In genomic region chr15:38578626-38579025, GRCh38 we compare ENCODE assay signal across 23 cellular contexts. TPM values are rescaled to one million over a fixed set of nuclear protein-coding genes. Genes with fewer than 3 reads are reported as not detected.
DNase-seq lines count a peak whose midpoint lies in the region; ATAC-seq, FAIRE-seq and TF ChIP-seq lines count a peak whose summit lies in the region.
"Had no signal": no experiment of that assay in that cellular context is flagged by ENCODE, and none has a peak within 500 bp of the region (broad histone marks: within the 10 kb centered on the region; RNA-seq: fewer than 3 reads in every experiment).

No MANE protein-coding gene starts in this region.

- H3K4me3 Mint-ChIP-seq in activated CD8-positive, alpha-beta memory T cell treated with anti-CD3 and anti-CD28 coated beads, Interleukin-2, amount 10 ng/mL, durations not matched to agents 7 days and 5 days = no peak overlapping the region
- peak overlapping the region; percentile 41 for H3K4me3 Mint-ChIP-seq in central memory CD8-positive, alpha-beta T cell
- H3K4me3 Mint-ChIP-seq in natural killer cell = peak overlapping the region; percentile 78
- H3K4me3 Mint-ChIP-seq: CD14-positive monocyte; CD4-positive, alpha-beta T cell; H9 had no signal

- no peak for TF ChIP-seq CTCF in natural killer cell (IDR thresholded peaks at IDR 0.05)

- no peak for TF ChIP-seq POLR2A in H54 (IDR thresholded peaks at IDR 0.05; ENCODE audit: low read depth, low read length)

- no peak for DNase-seq in activated CD8-positive, alpha-beta memory T cell treated with anti-CD3 and anti-CD28 coated beads, Interleukin-2, amount 10 ng/mL, durations not matched to agents 7 days and 5 days
- no peak for DNase-seq in activated CD8-positive, alpha-beta memory T cell treated with anti-CD3 and anti-CD28 coated beads, Interleukin-2, amount 50 U/mL, for 48 hours
- DNase-seq in central memory CD8-positive, alpha-beta T cell (ENCODE audit: low spot score in 2 of 2) = peak in 1 of 2 donors; percentile 41
- DNase-seq in natural killer cell = no peak
- DNase-seq in RKO (ENCODE audit: low spot score) = no peak
- no peak for DNase-seq in SKM-1 treated with dmso at 0.1 percent for 144 hours (lab: John Stamatoyannopoulos, UW; ENCODE audit: unreplicated experiment)
- no peak for DNase-seq in H54 (ENCODE audit: insufficient read length, low spot score)
- DNase-seq: 8988T; ACHN; AML-193; BE2C; Caco-2; CD4-positive, alpha-beta T cell; DMS153; DND-41; GM23248; H9 had no signal

- H3K9me3 Mint-ChIP-seq in activated CD8-positive, alpha-beta memory T cell treated with anti-CD3 and anti-CD28 coated beads, Interleukin-2, amount 10 ng/mL, durations not matched to agents 7 days and 5 days (ENCODE audit: low read depth) = peaks cover 4% of the 10 kb centered on the region
- H3K9me3 Mint-ChIP-seq in central memory CD8-positive, alpha-beta T cell = no peaks in the 10 kb centered on the region
- H3K9me3 Mint-ChIP-seq in natural killer cell = peaks cover 0 to 2% of the 10 kb centered on the region in 2 donors
- H3K9me3 Mint-ChIP-seq: CD4-positive, alpha-beta T cell had no signal

- H3K27me3 Mint-ChIP-seq in activated CD8-positive, alpha-beta memory T cell treated with anti-CD3 and anti-CD28 coated beads, Interleukin-2, amount 10 ng/mL, durations not matched to agents 7 days and 5 days = no peaks in the 10 kb centered on the region
- H3K27me3 Mint-ChIP-seq in central memory CD8-positive, alpha-beta T cell = no peaks in the 10 kb centered on the region
- H3K27me3 Mint-ChIP-seq in natural killer cell (ENCODE audit: low read depth in 2 of 2) = peaks cover 0 to 3% of the 10 kb centered on the region in 2 donors
- H3K27me3 Mint-ChIP-seq: CD4-positive, alpha-beta T cell had no signal

- peak; percentile 51 for ATAC-seq in activated CD8-positive, alpha-beta memory T cell treated with anti-CD3 and anti-CD28 coated beads, Interleukin-2, amount 10 ng/mL, durations not matched to agents 7 days and 5 days
- ATAC-seq in central memory CD8-positive, alpha-beta T cell (replicated peaks; ENCODE audit: extremely low read depth, poor library complexity, severe bottlenecking) = peak; percentile 66
- ATAC-seq in natural killer cell = peak; percentile 41 to 52 (median 49)
- ATAC-seq: A549, HCT116 had no signal

- no peak for FAIRE-seq in H54 (lab: Jason Lieb, UNC)
- FAIRE-seq: A549, G401.6, GM19239, H1 had no signal

- CTCF ChIA-PET in activated CD8-positive, alpha-beta memory T cell treated with anti-CD3 and anti-CD28 coated beads, Interleukin-2, amount 10 ng/mL, durations not matched to agents 7 days and 5 days (lab: Charles Lee) = interaction anchor here (1.4 kb wide), 1 partner anchor 112 kb away, joined by 3 read pairs; no protein-coding TSS in a partner anchor

- peaks cover 16% of the 10 kb centered on the region for H3K36me3 Mint-ChIP-seq in activated CD8-positive, alpha-beta memory T cell treated with anti-CD3 and anti-CD28 coated beads, Interleukin-2, amount 10 ng/mL, durations not matched to agents 7 days and 5 days
- peaks cover 5% of the 10 kb centered on the region for H3K36me3 Mint-ChIP-seq in central memory CD8-positive, alpha-beta T cell (ENCODE audit: insufficient read depth)
- no peaks in the 10 kb centered on the region for H3K36me3 Mint-ChIP-seq in natural killer cell
- H3K36me3 Mint-ChIP-seq: CD14-positive monocyte had no signal

- peaks cover 26% of the 10 kb centered on the region for H3K4me1 Mint-ChIP-seq in activated CD8-positive, alpha-beta memory T cell treated with anti-CD3 and anti-CD28 coated beads, Interleukin-2, amount 10 ng/mL, durations not matched to agents 7 days and 5 days
- H3K4me1 Mint-ChIP-seq in central memory CD8-positive, alpha-beta T cell = peaks cover 48% of the 10 kb centered on the region
- H3K4me1 Mint-ChIP-seq in natural killer cell = peaks cover 49 to 56% of the 10 kb centered on the region in 2 donors
- H3K4me1 Mint-ChIP-seq: CD14-positive monocyte had no signal

- intact Hi-C loops in natural killer cell (cut with micrococcal nuclease) = loop anchor here (10.0 kb wide), 1 partner anchor 1046 kb away; no protein-coding TSS in a partner anchor

- no peak overlapping the region for H3K27ac Mint-ChIP-seq in activated CD8-positive, alpha-beta memory T cell treated with anti-CD3 and anti-CD28 coated beads, Interleukin-2, amount 10 ng/mL, durations not matched to agents 7 days and 5 days
- peak overlapping the region; percentile 69 for H3K27ac Mint-ChIP-seq in central memory CD8-positive, alpha-beta T cell (ENCODE audit: low read depth)
- H3K27ac Mint-ChIP-seq in natural killer cell = peak overlapping the region; percentile 83 to 88
- H3K27ac Mint-ChIP-seq: CD14-positive monocyte; CD4-positive, alpha-beta T cell; H9 had no signal

RNA-seq across cellular contexts. Expression of gene RASGRP1, which starts 14.0 kb away (rescaled TPM):
- 100 to 1,000 TPM; 143 to 202 TPM for total RNA-seq in activated CD8-positive, alpha-beta memory T cell treated with anti-CD3 and anti-CD28 coated beads, Interleukin-2, amount 10 ng/mL, durations not matched to agents 7 days and 5 days
- 100 to 1,000 TPM in 1 of 3 donors, 10 to 100 TPM in 2; 65.9 to 122 (median 96.5) TPM for total RNA-seq in natural killer cell
